Comparison of ENCODE assay signal across 11 cellular contexts in genomic region chr11:72720806-72721205, GRCh38. TPM values are rescaled to one million over a fixed set of nuclear protein-coding genes. Genes with fewer than 3 reads are reported as not detected.
A peak's percentile ranks its signal among the peaks of the same experiment; 100 is the strongest.
DNase-seq lines count a peak whose midpoint lies in the region; ATAC-seq, FAIRE-seq and TF ChIP-seq lines count a peak whose summit lies in the region.
"Had no signal": no experiment of that assay in that cellular context is flagged by ENCODE, and none has a peak within 500 bp of the region (broad histone marks: within the 10 kb centered on the region; RNA-seq: fewer than 3 reads in every experiment).

No MANE protein-coding gene starts in this region.

- peaks cover 23% of the 10 kb centered on the region for H3K36me3 ChIP-seq in CD4-positive, CD25-positive, alpha-beta regulatory T cell (ENCODE audit: control insufficient read depth, insufficient read depth, low read length)
- H3K36me3 ChIP-seq in PC-9 (ENCODE audit: low read depth) (no peaks in the 10 kb centered on the region), endothelial cell of umbilical vein (ENCODE audit: control insufficient read depth in 2 of 2, extremely low read depth in 1 of 2, insufficient read depth in 2 of 2, low read length in 2 of 2) (peaks cover 0 to 2% of the 10 kb centered on the region in 2 experiments), neutrophil (peaks cover 93% of the 10 kb centered on the region)

- H2AFZ ChIP-seq in PC-9: no peak overlapping the region
- H2AFZ ChIP-seq in endothelial cell of umbilical vein (ENCODE audit: low read depth, low read length): no peak overlapping the region

- peaks cover 70% of the 10 kb centered on the region for H3K4me1 ChIP-seq in CD4-positive, CD25-positive, alpha-beta regulatory T cell (ENCODE audit: control insufficient read depth, insufficient read depth, low read length, poor library complexity, severe bottlenecking)
- H3K4me1 ChIP-seq in PC-9 (replicated peaks; ENCODE audit: insufficient read depth) (peaks cover 15% of the 10 kb centered on the region), endothelial cell of umbilical vein (ENCODE audit: control insufficient read depth, extremely low read depth, insufficient read depth, low read length) (peaks cover 25% of the 10 kb centered on the region), neutrophil (ENCODE audit: control insufficient read depth in 1 of 2, insufficient read depth in 1 of 2, low read depth in 1 of 2, low read length in 1 of 2) (peaks cover 92 to 94% of the 10 kb centered on the region in 2 experiments)

- H3K36me3 Mint-ChIP-seq in CD4-positive, CD25-positive, alpha-beta regulatory T cell: peaks cover 14% of the 10 kb centered on the region

- peak overlapping the region; percentile 92 to 96 (median 94) for H3K4me3 Mint-ChIP-seq in CD4-positive, CD25-positive, alpha-beta regulatory T cell

- TF ChIP-seq POLR2A in endothelial cell of umbilical vein (IDR thresholded peaks at IDR 0.05; ENCODE audit: low read depth, low read length): no peak

- H3K4me1 Mint-ChIP-seq in CD4-positive, CD25-positive, alpha-beta regulatory T cell: peaks cover 0 to 87% (median 55%) of the 10 kb centered on the region in 4 donors

- H3K9me3 ChIP-seq in CD4-positive, CD25-positive, alpha-beta regulatory T cell (ENCODE audit: control insufficient read depth in 2 of 2, low read length in 2 of 2): no peaks in the 10 kb centered on the region
- H3K9me3 ChIP-seq in PC-9 (ENCODE audit: insufficient read depth, low read depth) (no peaks in the 10 kb centered on the region), endothelial cell of umbilical vein (replicated peaks; ENCODE audit: control insufficient read depth, insufficient read depth, low read length) (no peaks in the 10 kb centered on the region), neutrophil (no peaks in the 10 kb centered on the region)

- peak overlapping the region; percentile 63 for H3K9ac ChIP-seq in endothelial cell of umbilical vein (replicated peaks; ENCODE audit: extremely low read depth, insufficient read depth, low read length)

- peak overlapping the region; percentile 83 for H3K27ac ChIP-seq in CD4-positive, CD25-positive, alpha-beta regulatory T cell (ENCODE audit: insufficient read depth, low read length, poor library complexity, severe bottlenecking)
- no peak overlapping the region for H3K27ac ChIP-seq in PC-9
- H3K27ac ChIP-seq in endothelial cell of umbilical vein (ENCODE audit: insufficient read depth, low read depth, low read length): peak overlapping the region; percentile 83
- H3K27ac ChIP-seq in neutrophil: peak overlapping the region; percentile 99

- H3K27me3 Mint-ChIP-seq in CD4-positive, CD25-positive, alpha-beta regulatory T cell: peaks cover 6% of the 10 kb centered on the region

- H3K9me1 ChIP-seq in endothelial cell of umbilical vein (replicated peaks; ENCODE audit: control insufficient read depth, extremely low read depth, insufficient read depth, low read length): no peaks in the 10 kb centered on the region

- CTCF ChIA-PET in PC-9 (lab: Charles Lee): interaction anchor here (0.5 kb wide), 1 partner anchor 18 kb away, joined by 8 read pairs; no protein-coding TSS in a partner anchor
- CTCF ChIA-PET in endothelial cell of umbilical vein (lab: Charles Lee): interaction anchor here (1.0 to 2.7 kb wide), 2 partner anchors 37 to 122 kb away, joined by 3 to 13 read pairs; no protein-coding TSS in a partner anchor

- peak overlapping the region; percentile 98 for H3K4me3 ChIP-seq in CD4-positive, CD25-positive, alpha-beta regulatory T cell (ENCODE audit: low read depth, low read length)
- H3K4me3 ChIP-seq in PC-9: peak overlapping the region; percentile 59; the same call in 1 of the 2 replicates
- H3K4me3 ChIP-seq in endothelial cell of umbilical vein (replicated peaks in 1 of 3; ENCODE audit: insufficient read depth in 1 of 3, low read depth in 1 of 3, low read length in 3 of 3): peak overlapping the region; percentile 29 to 70 (median 55)
- peak overlapping the region; percentile 60 to 73 for H3K4me3 ChIP-seq in neutrophil (ENCODE audit: low read depth in 1 of 2, low read length in 1 of 2)

- peaks cover 61% of the 10 kb centered on the region for H3K79me2 ChIP-seq in PC-9 (ENCODE audit: low read depth)
- peaks cover 41% of the 10 kb centered on the region for H3K79me2 ChIP-seq in endothelial cell of umbilical vein (ENCODE audit: control insufficient read depth, insufficient read depth, low read length)

- peak overlapping the region; percentile 95 to 97 (median 95) for H3K27ac Mint-ChIP-seq in CD4-positive, CD25-positive, alpha-beta regulatory T cell

- H4K20me1 ChIP-seq in PC-9 (ENCODE audit: insufficient read depth) (peaks cover 18% of the 10 kb centered on the region), endothelial cell of umbilical vein (replicated peaks; ENCODE audit: control insufficient read depth, extremely low read depth, insufficient read depth, low read length) (no peaks in the 10 kb centered on the region)

- intact Hi-C loops in PC-9 (cut with micrococcal nuclease; ENCODE audit: unreplicated experiment) (no loop called here), endothelial cell of umbilical vein (cut with micrococcal nuclease) (no loop called here)

- no peaks in the 10 kb centered on the region for H3K27me3 ChIP-seq in CD4-positive, CD25-positive, alpha-beta regulatory T cell (ENCODE audit: control insufficient read depth, insufficient read depth, low read length)
- H3K27me3 ChIP-seq in PC-9 (ENCODE audit: insufficient read depth, low read depth) (no peaks in the 10 kb centered on the region), endothelial cell of umbilical vein (ENCODE audit: control insufficient read depth in 2 of 2, insufficient read depth in 2 of 2, low read length in 2 of 2) (no peaks in the 10 kb centered on the region), neutrophil (no peaks in the 10 kb centered on the region)

- BruUV-seq in PC-9 (replicated peaks; lab: Mats Ljungman, UMichigan) (no TSS peak), endothelial cell of umbilical vein (replicated peaks; lab: Mats Ljungman, UMichigan) (no TSS peak)

- no peak for TF ChIP-seq CTCF in PC-9 (conservative IDR thresholded peaks at IDR 0.05)
- no peak for TF ChIP-seq CTCF in endothelial cell of umbilical vein (IDR thresholded peaks at IDR 0.05; ENCODE audit: extremely low read depth in 1 of 2, insufficient read depth in 1 of 2, low read depth in 1 of 2, low read length in 2 of 2)
- TF ChIP-seq CTCF in neutrophil (IDR thresholded peaks at IDR 0.05): no peak

- dilution Hi-C loops in endothelial cell of umbilical vein (cut with MboI; ENCODE audit: extremely low pct_ligation_motif_present, low sequenced_read_pairs): no loop called here

- POLR2A ChIA-PET in PC-9 (lab: Charles Lee; ENCODE audit: unreplicated experiment) (no interaction called here), endothelial cell of umbilical vein (lab: Charles Lee) (no interaction called here)

- H3K9me2 ChIP-seq in PC-9 (ENCODE audit: insufficient read depth): no peaks in the 10 kb centered on the region

- no peak for ATAC-seq in CD4-positive, CD25-positive, alpha-beta regulatory T cell (ENCODE audit: low read depth in 2 of 2)
- ATAC-seq in HG03280 (IDR thresholded peaks at IDR 0.05; ENCODE audit: unreplicated experiment): no peak

- peak overlapping the region; percentile 85 for H3K4me2 ChIP-seq in PC-9
- peak overlapping the region; percentile 71 for H3K4me2 ChIP-seq in endothelial cell of umbilical vein (ENCODE audit: insufficient read depth, low read length)

- no peak for DNase-seq in CD4-positive, CD25-positive, alpha-beta regulatory T cell
- DNase-seq in PC-9 (no peak), endothelial cell of umbilical vein (ENCODE audit: low read depth, low spot score) (peak; percentile 37), occipital lobe (lab: John Stamatoyannopoulos, UW) (no peak), NCI-H524 treated with DMSO at 0.1 percent for 48 hours (lab: John Stamatoyannopoulos, UW) (no peak), NCI-H1436 treated with DMSO at 0.1 percent for 48 hours (lab: John Stamatoyannopoulos, UW) (no peak)
- DNase-seq: NCI-H1105; stimulated activated CD4-positive, alpha-beta T cell treated with anti-CD3 and anti-CD28 coated beads, Interleukin-1b, Interleukin-23, amount 100 ng/mL, for 48 hours had no signal

- H3F3A ChIP-seq in PC-9 (ENCODE audit: insufficient read depth, low read depth): no peaks in the 10 kb centered on the region; the same call in 1 of the 2 replicates

- H3K9me3 Mint-ChIP-seq in CD4-positive, CD25-positive, alpha-beta regulatory T cell: peaks cover 0 to 1% (median 0%) of the 10 kb centered on the region in 7 donors

- peak; percentile 33 for FAIRE-seq in endothelial cell of umbilical vein (lab: Jason Lieb, UNC)
- FAIRE-seq: GM18507 had no signal

TF ChIP-seq in endothelial cell of umbilical vein, 7 proteins besides CTCF, POLR2A, EP300 and RAD21 (continues in another document):
- TF ChIP-seq EZH2 (IDR thresholded peaks at IDR 0.05; ENCODE audit: borderline replicate concordance, low read depth, low read length, severe bottlenecking) (no peak), JUN (IDR thresholded peaks at IDR 0.05; ENCODE audit: borderline replicate concordance, insufficient read depth, insufficient read length, low read depth) (no peak)

RNA-seq across cellular contexts. Expression of gene ARAP1, which starts 31.4 kb away (rescaled TPM):
- total RNA-seq in CD4-positive, CD25-positive, alpha-beta regulatory T cell: 136 TPM
- 10 to 100 TPM; 24.7 to 43.7 (median 29.5) TPM for polyA plus RNA-seq in CD4-positive, CD25-positive, alpha-beta regulatory T cell
- 151 and 184 TPM in 2 replicates for total RNA-seq in PC-9 (2021)
- total RNA-seq in endothelial cell of umbilical vein: 66.2 and 78.3 TPM in 2 replicates
- polyA plus RNA-seq in endothelial cell of umbilical vein: 35.8 and 36.8 TPM in 2 replicates
- polyA plus RNA-seq in endothelial cell of umbilical vein (2011; cell fraction: cytosol; rRNA removed): 37.5 and 54.2 TPM in 2 replicates
- polyA plus RNA-seq in endothelial cell of umbilical vein (2011; cell fraction: nucleus; rRNA removed): 106 and 123 TPM in 2 replicates
- 54.5 and 56.0 TPM in 2 replicates for polyA plus RNA-seq in endothelial cell of umbilical vein (2012)
- polyA minus RNA-seq in endothelial cell of umbilical vein: 67.3 and 74.8 TPM in 2 replicates
- polyA minus RNA-seq in endothelial cell of umbilical vein (2011; cell fraction: cytosol; rRNA and poly(A)+ RNA removed): 22.0 TPM
- 61.9 and 69.4 TPM in 2 replicates for polyA minus RNA-seq in endothelial cell of umbilical vein (2011; cell fraction: nucleus; rRNA and poly(A)+ RNA removed)
- total RNA-seq in occipital lobe: 19.3 TPM

RNA-seq across cellular contexts. Expression of gene PDE2A, which starts 46.6 kb away (rescaled TPM):
- total RNA-seq in CD4-positive, CD25-positive, alpha-beta regulatory T cell: 6.7 TPM
- not detected for polyA plus RNA-seq in CD4-positive, CD25-positive, alpha-beta regulatory T cell
- total RNA-seq in PC-9 (2021): 9.6 and 12.0 TPM in 2 replicates
- 14.3 and 14.8 TPM in 2 replicates for total RNA-seq in endothelial cell of umbilical vein
- 14.2 and 16.8 TPM in 2 replicates for polyA plus RNA-seq in endothelial cell of umbilical vein
- polyA plus RNA-seq in endothelial cell of umbilical vein (2011; cell fraction: cytosol; rRNA removed): 8.6 and 12.7 TPM in 2 replicates
- polyA plus RNA-seq in endothelial cell of umbilical vein (2011; cell fraction: nucleus; rRNA removed): 57.4 and 57.6 TPM in 2 replicates
- polyA plus RNA-seq in endothelial cell of umbilical vein (2012): 6.0 and 16.2 TPM in 2 replicates
- polyA minus RNA-seq in endothelial cell of umbilical vein: 21.9 and 25.8 TPM in 2 replicates
- 76.6 TPM for polyA minus RNA-seq in endothelial cell of umbilical vein (2011; cell fraction: cytosol; rRNA and poly(A)+ RNA removed)
- polyA minus RNA-seq in endothelial cell of umbilical vein (2011; cell fraction: nucleus; rRNA and poly(A)+ RNA removed): 15.7 and 24.2 TPM in 2 replicates
- total RNA-seq in occipital lobe: 78.3 TPM
